12 cellular contexts compared by ENCODE assay signal in the genomic region with DNA sequence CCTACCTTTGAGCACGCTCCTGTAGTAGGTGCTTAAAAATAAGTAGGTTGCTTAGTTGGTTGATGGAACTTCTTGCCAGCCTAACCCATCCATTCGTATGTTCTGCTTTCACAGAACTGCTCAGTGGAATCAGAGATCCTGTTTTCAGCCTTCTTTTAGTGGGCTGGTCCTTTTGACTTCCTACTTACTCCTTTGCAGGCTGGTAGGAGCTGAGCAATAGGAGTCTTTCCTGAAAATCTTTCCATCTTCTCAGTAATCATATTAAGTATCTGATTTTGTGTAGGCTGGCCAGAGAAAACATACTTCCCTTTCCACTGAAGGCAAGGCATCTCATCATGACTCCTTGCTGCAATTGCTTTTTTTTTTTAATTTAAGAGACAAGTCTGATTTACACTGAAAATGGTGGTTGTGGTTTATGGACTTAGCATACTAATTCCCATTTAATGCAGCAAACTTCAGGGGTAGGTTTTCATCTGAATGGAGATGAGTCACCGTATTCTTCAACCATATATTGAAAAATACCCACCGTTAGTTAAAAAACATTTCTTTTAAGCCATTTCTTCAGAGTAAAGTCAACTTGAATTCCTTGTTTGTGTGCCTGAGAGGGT.
DNase-seq lines count a peak whose midpoint lies in the region; ATAC-seq and TF ChIP-seq lines count a peak whose summit lies in the region.
"Had no signal": no experiment of that assay in that cellular context is flagged by ENCODE, and none has a peak within 500 bp of the region (broad histone marks: within the 10 kb centered on the region; RNA-seq: fewer than 3 reads in every experiment).

No MANE protein-coding gene starts in this region.

- H3K4me1 ChIP-seq in A673 (ENCODE audit: insufficient read depth, low read length, poor library complexity, severe bottlenecking) (peaks cover 18% of the 10 kb centered on the region), PC-3 (ENCODE audit: insufficient read depth, low read length) (peaks cover 11% of the 10 kb centered on the region), osteoblast (ENCODE audit: insufficient read depth, low read length) (peaks cover 84% of the 10 kb centered on the region)

- H3K27me3 ChIP-seq in A673 (replicated peaks; ENCODE audit: insufficient read depth, low read depth, low read length, poor library complexity), result no peaks in the 10 kb centered on the region
- no peaks in the 10 kb centered on the region for H3K27me3 ChIP-seq in PC-3 (ENCODE audit: low read length)
- no peaks in the 10 kb centered on the region for H3K27me3 ChIP-seq in osteoblast (ENCODE audit: insufficient read depth, low read length)

- 0 out of 2 replicates have a peak, but pooled peaks cover 4% of the 10 kb centered on the region for H3K9me2 ChIP-seq in PC-3 (replicated peaks; ENCODE audit: low read length)

- H3K4me3 ChIP-seq in A673 (ENCODE audit: low read depth, low read length, poor library complexity, severe bottlenecking) (no peak overlapping the region), PC-3 (ENCODE audit: low read length) (no peak overlapping the region), osteoblast (ENCODE audit: insufficient read depth, low read length) (peak overlapping the region; percentile 42)

- peak; percentile 74 for DNase-seq in A673 (ENCODE audit: low spot score)
- no peak for DNase-seq in PC-3
- peak; percentile 45 for DNase-seq in dedifferentiated amniotic fluid mesenchymal stem cell (ENCODE audit: extremely low spot score)
- peak; percentile 30 for DNase-seq in osteoblast (ENCODE audit: insufficient read length, low spot score, missing footprints)
- no peak for DNase-seq in SHP77 treated with DMSO at 0.1 percent for 48 hours (lab: John Stamatoyannopoulos, UW)
- no peak for DNase-seq in pons (ENCODE audit: low spot score)
- DNase-seq in NCI-H524 treated with DMSO at 0.1 percent for 48 hours (lab: John Stamatoyannopoulos, UW), result no peak
- DNase-seq: DMS 273 treated with DMSO at 0.1 percent for 48 hours, immature natural killer cell, naive B cell, small intestine had no signal

- H3F3A ChIP-seq in PC-3 (ENCODE audit: low read length, unreplicated experiment), result no peaks in the 10 kb centered on the region

- H3K9me3 ChIP-seq in A673 (ENCODE audit: low read depth, low read length, poor library complexity, severe bottlenecking) (no peaks in the 10 kb centered on the region), PC-3 (ENCODE audit: low read length) (no peaks in the 10 kb centered on the region), osteoblast (ENCODE audit: low read depth, low read length) (no peaks in the 10 kb centered on the region)

- no peaks in the 10 kb centered on the region for H3K36me3 ChIP-seq in A673 (ENCODE audit: insufficient read depth, low read length, poor library complexity, severe bottlenecking)
- no peaks in the 10 kb centered on the region for H3K36me3 ChIP-seq in PC-3 (ENCODE audit: low read depth, low read length)
- H3K36me3 ChIP-seq in osteoblast (ENCODE audit: insufficient read depth, low read length), result no peaks in the 10 kb centered on the region

- CTCF ChIA-PET in A673 (lab: Charles Lee), result no interaction called here
- CTCF ChIA-PET in PC-3 (lab: Charles Lee), result interaction anchor here (0.6 to 0.7 kb wide), 2 partner anchors 90 to 144 kb away, joined by 3 read pairs; no protein-coding TSS in a partner anchor

- ATAC-seq in PC-3 (no peak), HG02852 (IDR thresholded peaks at IDR 0.05; ENCODE audit: unreplicated experiment) (no peak)

- peak overlapping the region; percentile 69 for H3K27ac ChIP-seq in A673 (ENCODE audit: low read depth, low read length, poor library complexity, severe bottlenecking)
- H3K27ac ChIP-seq in PC-3 (ENCODE audit: low read length), result no peak overlapping the region
- H3K27ac ChIP-seq in osteoblast (ENCODE audit: low read depth, low read length), result peak overlapping the region; percentile 97

- H3K79me2 ChIP-seq in PC-3 (ENCODE audit: low read length) (no peaks in the 10 kb centered on the region), osteoblast (ENCODE audit: insufficient read depth, low read length) (no peaks in the 10 kb centered on the region)

- H3K4me2 ChIP-seq in PC-3 (ENCODE audit: low read length) (peak overlapping the region; percentile 2; the same call in 1 of the 2 replicates), osteoblast (ENCODE audit: insufficient read depth, low read length) (peak overlapping the region; percentile 77)

- no peak for TF ChIP-seq CTCF in A673 (conservative IDR thresholded peaks at IDR 0.05; ENCODE audit: low read depth, low read length)
- TF ChIP-seq CTCF in PC-3 (conservative IDR thresholded peaks at IDR 0.05; ENCODE audit: low read depth, low read length), result no peak
- no peak for TF ChIP-seq CTCF in osteoblast (IDR thresholded peaks at IDR 0.05; ENCODE audit: extremely low read depth, low read depth, low read length)

- no peak overlapping the region for H3K9ac ChIP-seq in PC-3 (ENCODE audit: low read length)

- H2AFZ ChIP-seq in PC-3 (ENCODE audit: low read length) (peak overlapping the region; percentile 4), osteoblast (ENCODE audit: low read length) (peak overlapping the region; percentile 39)

- intact Hi-C loops in A673 (cut with micrococcal nuclease; ENCODE audit: unreplicated experiment), result no loop called here
- intact Hi-C loops in PC-3 (cut with micrococcal nuclease), result loop anchor here (2.0 kb wide), 1 partner anchor 331 kb away; no protein-coding TSS in a partner anchor

- POLR2A ChIA-PET in A673 (lab: Charles Lee; ENCODE audit: low non-redundant PET), result interaction anchor here (0.7 kb wide), 1 partner anchor 132 kb away, joined by 3 read pairs; no protein-coding TSS in a partner anchor
- POLR2A ChIA-PET in PC-3 (lab: Charles Lee; ENCODE audit: unreplicated experiment), result no interaction called here

- no peaks in the 10 kb centered on the region for H4K20me1 ChIP-seq in PC-3 (ENCODE audit: low read length)
- H4K20me1 ChIP-seq in osteoblast (ENCODE audit: insufficient read depth, low read length), result no peaks in the 10 kb centered on the region

- BruUV-seq in A673 (replicated peaks; lab: Mats Ljungman, UMichigan) (no TSS peak), PC-3 (replicated peaks; lab: Mats Ljungman, UMichigan) (no TSS peak)

Comparison
In these comparisons a context has a peak if more than half of its experiments do, and no peak if none do; other contexts are left out.
1. DNase-seq: peak in A673 (single experiment), dedifferentiated amniotic fluid mesenchymal stem cell (single experiment) and osteoblast (single experiment); none in PC-3 (single experiment), SHP77 treated with DMSO at 0.1 percent for 48 hours (single experiment), pons (single experiment) and NCI-H524 treated with DMSO at 0.1 percent for 48 hours (single experiment).